ENCODE assay signal across 9 cellular contexts in genomic region chr16:27230562-27230991, GRCh38. TPM values are rescaled to one million over a fixed set of nuclear protein-coding genes. Genes with fewer than 3 reads are reported as not detected.
A peak's percentile ranks its signal among the peaks of the same experiment; 100 is the strongest.
DNase-seq lines count a peak whose midpoint lies in the region; ATAC-seq and TF ChIP-seq lines count a peak whose summit lies in the region.
"Had no signal": no experiment of that assay in that cellular context is flagged by ENCODE, and none has a peak within 500 bp of the region (broad histone marks: within the 10 kb centered on the region; RNA-seq: fewer than 3 reads in every experiment).

No MANE protein-coding gene starts in this region.

- H3K27ac Mint-ChIP-seq in activated CD4-positive, alpha-beta T cell treated with anti-CD3 and anti-CD28 coated beads for 36 hours, result peak overlapping the region; percentile 93
- H3K27ac Mint-ChIP-seq in chondrocyte (ENCODE audit: unreplicated experiment), result no peak overlapping the region

- BruUV-seq in mammary epithelial cell (replicated peaks; lab: Mats Ljungman, UMichigan), result no TSS peak

- in situ Hi-C loops in mammary epithelial cell (cut with MboI; ENCODE audit: low sequenced_read_pairs in 2 of 2), result loop anchor here in 1 of 2 donors (10.0 to 25.0 kb wide), 2 partner anchors 134 to 232 kb away; no protein-coding TSS in a partner anchor
- in situ Hi-C loops in G401 (cut with HindIII; ENCODE audit: low sequenced_read_pairs), result no loop called here

- H3K27me3 ChIP-seq in mammary epithelial cell (ENCODE audit: insufficient read depth, low read length), result no peaks in the 10 kb centered on the region

- H3K36me3 Mint-ChIP-seq in activated CD4-positive, alpha-beta T cell treated with anti-CD3 and anti-CD28 coated beads for 36 hours (ENCODE audit: low read depth), result peaks cover 65% of the 10 kb centered on the region
- H3K36me3 Mint-ChIP-seq in chondrocyte (ENCODE audit: low read depth), result peaks cover 2% of the 10 kb centered on the region

- POLR2A ChIA-PET in activated CD4-positive, alpha-beta T cell treated with anti-CD3 and anti-CD28 coated beads for 36 hours (lab: Charles Lee), result interaction anchor here (1.2 to 2.6 kb wide), 4 partner anchors 27 to 144 kb away, joined by 3 to 23 read pairs (median 11); partner anchors contain the start of gene KDM8

- H2AFZ ChIP-seq in mammary epithelial cell (ENCODE audit: low read depth, low read length), result no peak overlapping the region

- H3K4me2 ChIP-seq in mammary epithelial cell (ENCODE audit: insufficient read depth, low read depth, low read length), result no peak overlapping the region

- no peaks in the 10 kb centered on the region for H3K27me3 Mint-ChIP-seq in activated CD4-positive, alpha-beta T cell treated with anti-CD3 and anti-CD28 coated beads for 36 hours
- H3K27me3 Mint-ChIP-seq in chondrocyte (ENCODE audit: low read depth), result no peaks in the 10 kb centered on the region

- DNase-seq in activated CD4-positive, alpha-beta T cell treated with anti-CD3 and anti-CD28 coated beads for 36 hours, result peak; percentile 80
- peak; percentile 79 for DNase-seq in chondrocyte (ENCODE audit: low spot score)
- peak; percentile 51 for DNase-seq in stimulated activated CD8-positive, alpha-beta memory T cell treated with anti-CD3 and anti-CD28 coated beads, Interleukin-15, amount 100 ng/mL, for 1 hour (ENCODE audit: low read depth)
- DNase-seq in mammary epithelial cell, result no peak
- no peak for DNase-seq in SKM-1 treated with dmso at 0.1 percent for 144 hours (lab: John Stamatoyannopoulos, UW; ENCODE audit: unreplicated experiment)
- no peak for DNase-seq in G401 (ENCODE audit: low spot score)
- DNase-seq in AG08395 (ENCODE audit: low spot score), result no peak
- DNase-seq: SHP77 treated with DMSO at 0.1 percent for 48 hours had no signal

- no peak overlapping the region for H3K9ac ChIP-seq in mammary epithelial cell (ENCODE audit: insufficient read depth, low read length)

- H3K79me2 ChIP-seq in mammary epithelial cell (ENCODE audit: insufficient read depth, low read length), result no peaks in the 10 kb centered on the region

- H3K4me1 Mint-ChIP-seq in activated CD4-positive, alpha-beta T cell treated with anti-CD3 and anti-CD28 coated beads for 36 hours, result peaks cover 85% of the 10 kb centered on the region
- peaks cover 22% of the 10 kb centered on the region for H3K4me1 Mint-ChIP-seq in chondrocyte (ENCODE audit: low read depth)

- H3K4me3 Mint-ChIP-seq in activated CD4-positive, alpha-beta T cell treated with anti-CD3 and anti-CD28 coated beads for 36 hours, result peak overlapping the region; percentile 23
- no peak overlapping the region for H3K4me3 Mint-ChIP-seq in chondrocyte (ENCODE audit: unreplicated experiment)

- intact Hi-C loops in activated CD4-positive, alpha-beta T cell treated with anti-CD3 and anti-CD28 coated beads for 36 hours (cut with DNase I, micrococcal nuclease), result loop anchor here (1.0 to 10.0 kb wide), 2 partner anchors 227 to 954 kb away; no protein-coding TSS in a partner anchor
- intact Hi-C loops in mammary epithelial cell (cut with micrococcal nuclease), result no loop called here

- H3K9me3 Mint-ChIP-seq in activated CD4-positive, alpha-beta T cell treated with anti-CD3 and anti-CD28 coated beads for 36 hours (ENCODE audit: low read depth), result no peaks in the 10 kb centered on the region
- H3K9me3 Mint-ChIP-seq in chondrocyte (ENCODE audit: low read depth), result no peaks in the 10 kb centered on the region

- TF ChIP-seq CTCF in chondrocyte (IDR thresholded peaks at IDR 0.05), result peak; percentile 25
- no peak for TF ChIP-seq CTCF in mammary epithelial cell (conservative IDR thresholded peaks at IDR 0.05 in 1 of 2, IDR thresholded peaks at IDR 0.05 in 1 of 2; ENCODE audit: extremely low read depth in 1 of 2, insufficient read depth in 1 of 2, low read depth in 1 of 2, low read length in 2 of 2)

- CTCF ChIA-PET in activated CD4-positive, alpha-beta T cell treated with anti-CD3 and anti-CD28 coated beads for 36 hours (lab: Charles Lee), result interaction anchor here (0.7 to 2.8 kb wide), 14 partner anchors 11 to 226 kb away, joined by 3 to 15 read pairs (median 4); no protein-coding TSS in a partner anchor
- CTCF ChIA-PET in mammary epithelial cell (lab: Charles Lee; ENCODE audit: low non-redundant PET), result no interaction called here

- H4K20me1 ChIP-seq in mammary epithelial cell (ENCODE audit: insufficient read depth, low read length), result no peaks in the 10 kb centered on the region

- no peaks in the 10 kb centered on the region for H3K9me3 ChIP-seq in KOPT-K1 (ENCODE audit: insufficient read depth, low read length, poor library complexity, severe bottlenecking)
- no peaks in the 10 kb centered on the region for H3K9me3 ChIP-seq in mammary epithelial cell (replicated peaks; ENCODE audit: insufficient read depth, low read length)

- H3K27ac ChIP-seq in KOPT-K1 (ENCODE audit: low read depth, low read length, poor library complexity, severe bottlenecking), result peak overlapping the region; percentile 98
- H3K27ac ChIP-seq in mammary epithelial cell (ENCODE audit: insufficient read depth, low read depth, low read length), result no peak overlapping the region

- dilution Hi-C loops in mammary epithelial cell (cut with HindIII; ENCODE audit: low sequenced_read_pairs), result no loop called here

- peak; percentile 55 for ATAC-seq in activated CD4-positive, alpha-beta T cell treated with anti-CD3 and anti-CD28 coated beads for 36 hours

- 98% methylated on average over 10 of the region's 16 CpGs for WGBS in mammary epithelial cell (ENCODE audit: low coverage, missing lambda C conversion rate)

- no peak overlapping the region for H3K4me3 ChIP-seq in mammary epithelial cell (replicated peaks in 1 of 3; ENCODE audit: insufficient read depth in 1 of 3, low read depth in 2 of 3, low read length in 3 of 3)

- peaks cover 28% of the 10 kb centered on the region for H3K4me1 ChIP-seq in mammary epithelial cell (ENCODE audit: insufficient read depth, low read length)

- H3K36me3 ChIP-seq in KOPT-K1 (ENCODE audit: insufficient read depth, low read length) (peaks cover 21% of the 10 kb centered on the region), mammary epithelial cell (ENCODE audit: insufficient read depth, low read length) (no peaks in the 10 kb centered on the region)

RNA-seq across cellular contexts. Expression of gene KDM8, which starts 27.3 kb away (rescaled TPM):
- 10 to 100 TPM in 1 of 2 experiments, 1 to 10 TPM in 1; 9.8 to 10.4 TPM for total RNA-seq in activated CD4-positive, alpha-beta T cell treated with anti-CD3 and anti-CD28 coated beads for 36 hours
- total RNA-seq in chondrocyte (4.4 to 9.3 TPM (median 5.6 TPM) in 3 replicates), mammary epithelial cell (1 to 10 TPM; 2.8 to 4.0 TPM)
- 2.3 TPM for polyA plus RNA-seq in mammary epithelial cell
- polyA minus RNA-seq in mammary epithelial cell, result 1.6 TPM
- 7.4 and 11.5 TPM in 2 replicates for total RNA-seq in G401 (2014; rRNA removed; shearing (Covaris generic))

RNA-seq across cellular contexts. Expression of gene NSMCE1, which starts 38.0 kb away (rescaled TPM):
- total RNA-seq in activated CD4-positive, alpha-beta T cell treated with anti-CD3 and anti-CD28 coated beads for 36 hours, result 100 to 1,000 TPM; 110 to 127 TPM
- 19.6 to 23.2 TPM (median 21.2 TPM) in 3 replicates for total RNA-seq in chondrocyte
- 10 to 100 TPM; 71.6 to 81.2 TPM for total RNA-seq in mammary epithelial cell
- 54.1 TPM for polyA plus RNA-seq in mammary epithelial cell
- 71.1 TPM for polyA minus RNA-seq in mammary epithelial cell
- total RNA-seq in G401 (2014; rRNA removed; shearing (Covaris generic)), result 16.1 and 32.5 TPM in 2 replicates

Comparison
In these comparisons a context has a peak if more than half of its experiments do, and no peak if none do; other contexts are left out.
1. DNase-seq: peak in activated CD4-positive, alpha-beta T cell treated with anti-CD3 and anti-CD28 coated beads for 36 hours (single experiment), chondrocyte (single experiment) and stimulated activated CD8-positive, alpha-beta memory T cell treated with anti-CD3 and anti-CD28 coated beads, Interleukin-15, amount 100 ng/mL, for 1 hour (single experiment); none in mammary epithelial cell (single experiment), SKM-1 treated with dmso at 0.1 percent for 144 hours (single experiment), G401 (single experiment) and AG08395 (single experiment).